In genomic region chr13:98853791-98854191, GRCh38 we compare ENCODE assay signal across 1 cellular context.
TF ChIP-seq lines count a peak whose summit lies in the region.

No MANE protein-coding gene starts in this region.

TF ChIP-seq in HEK293, 187 proteins besides CTCF, POLR2A, EP300 and RAD21 (continued from another document):
- TF ChIP-seq ATF2 (tag by site-specific recombination; IDR thresholded peaks at IDR 0.05; ENCODE audit: low read depth) (0 out of 2 replicates have a peak, but pooled peaks have one; percentile 7), ZNF324 (tag by site-specific recombination; IDR thresholded peaks at IDR 0.05) (no peak), KLF9 (tag by site-specific recombination; IDR thresholded peaks at IDR 0.05; ENCODE audit: low read depth) (no peak), OSR2 (tag by site-specific recombination; IDR thresholded peaks at IDR 0.05) (no peak), ZIC2 (tag by site-specific recombination; IDR thresholded peaks at IDR 0.05) (peak; percentile 84)
